18 cellular contexts compared by ENCODE assay signal in genomic region chr11:26976389-26976788, GRCh38. TPM values are rescaled to one million over a fixed set of nuclear protein-coding genes. Genes with fewer than 3 reads are reported as not detected.
DNase-seq lines count a peak whose midpoint lies in the region; ATAC-seq and TF ChIP-seq lines count a peak whose summit lies in the region.
"Had no signal": no experiment of that assay in that cellular context is flagged by ENCODE, and none has a peak within 500 bp of the region (broad histone marks: within the 10 kb centered on the region; RNA-seq: fewer than 3 reads in every experiment).

No MANE protein-coding gene starts in this region.

- no peak overlapping the region for H3K4me3 ChIP-seq in fibroblast of the aortic adventitia (ENCODE audit: low read depth, low read length)
- no peak overlapping the region for H3K4me3 ChIP-seq in Peyer's patch
- H3K4me3 ChIP-seq: colonic mucosa, upper lobe of right lung had no signal

- H3K4me1 ChIP-seq in Peyer's patch, result no peaks in the 10 kb centered on the region
- H3K4me1 ChIP-seq: colonic mucosa, upper lobe of right lung had no signal

- H3K9me3 ChIP-seq in Peyer's patch, result no peaks in the 10 kb centered on the region
- H3K9me3 ChIP-seq: colonic mucosa had no signal

- no peaks in the 10 kb centered on the region for H3K36me3 ChIP-seq in Peyer's patch
- H3K36me3 ChIP-seq: colonic mucosa, upper lobe of right lung had no signal

- TF ChIP-seq CTCF in fibroblast of the aortic adventitia (IDR thresholded peaks at IDR 0.05; ENCODE audit: insufficient read depth, low read length), result no peak
- no peak for TF ChIP-seq CTCF in Peyer's patch (IDR thresholded peaks at IDR 0.05)

- H3K27ac ChIP-seq in Peyer's patch, result no peak overlapping the region
- H3K27ac ChIP-seq: colonic mucosa, RWPE1, upper lobe of right lung had no signal

- H3K27me3 ChIP-seq in Peyer's patch, result no peaks in the 10 kb centered on the region
- H3K27me3 ChIP-seq: colonic mucosa, upper lobe of right lung had no signal

- DNase-seq in NCI-H345 (lab: John Stamatoyannopoulos, UW) (peak; percentile 11), NCI-H345 treated with DMSO at 0.1 percent for 48 hours (lab: John Stamatoyannopoulos, UW; ENCODE audit: unreplicated experiment) (no peak), amniotic epithelial cell (ENCODE audit: low read depth) (peak; percentile 85), fibroblast of the aortic adventitia (ENCODE audit: low read depth) (peak; percentile 46), posterior vena cava (ENCODE audit: low spot score) (no peak), Peyer's patch (no peak), NCI-H226 (no peak)
- DNase-seq: colonic mucosa, KBM-7, NCI-H1436 treated with DMSO at 0.1 percent for 48 hours, NCI-H510A treated with DMSO at 0.1 percent for 48 hours, T-helper 2 cell, upper lobe of right lung had no signal

- no peak for ATAC-seq in GM21367 (IDR thresholded peaks at IDR 0.05; ENCODE audit: unreplicated experiment)
- ATAC-seq: HCT116; stimulated activated memory B cell treated with anti-CD40 and anti-IgM and Interleukin-4, amounts not matched to agents 10 μg/mL and 1 μg/mL and 100 μg/mL, for 72 hours; upper lobe of right lung had no signal

- intact Hi-C loops in posterior vena cava (cut with DNase I), result no loop called here

- TF ChIP-seq POLR2A in Peyer's patch (IDR thresholded peaks at IDR 0.05), result no peak

RNA-seq across cellular contexts. Expression of gene FIBIN, which starts 17.5 kb away (rescaled TPM):
- total RNA-seq in fibroblast of the aortic adventitia (ENCODE audit: low replicate concordance) (15.5 and 22.6 TPM in 2 replicates), posterior vena cava (10 to 100 TPM; 24.5 to 32.8 TPM), Peyer's patch (10 to 100 TPM in 1 of 4 donors, 1 to 10 TPM in 2, not detected in 1; 1.6 to 10.6 (median 2.5) TPM)
- total RNA-seq: lung microvascular endothelial cell had no signal

Comparison
In these comparisons a context has a peak if more than half of its experiments do, and no peak if none do; other contexts are left out.
1. DNase-seq: peak in NCI-H345 (single experiment), amniotic epithelial cell (single experiment) and fibroblast of the aortic adventitia (single experiment); none in NCI-H345 treated with DMSO at 0.1 percent for 48 hours (single experiment), posterior vena cava (single experiment), Peyer's patch (0 of 3) and NCI-H226 (single experiment).